Comparison of ENCODE assay signal across 21 cellular contexts in genomic region chr9:88577256-88577655, GRCh38. TPM values are rescaled to one million over a fixed set of nuclear protein-coding genes. Genes with fewer than 3 reads are reported as not detected.
A peak's percentile ranks its signal among the peaks of the same experiment; 100 is the strongest.
DNase-seq lines count a peak whose midpoint lies in the region; ATAC-seq and TF ChIP-seq lines count a peak whose summit lies in the region.
"Had no signal": no experiment of that assay in that cellular context is flagged by ENCODE, and none has a peak within 500 bp of the region (broad histone marks: within the 10 kb centered on the region; RNA-seq: fewer than 3 reads in every experiment).

No MANE protein-coding gene starts in this region.

- H4K8ac ChIP-seq in IMR-90 (ENCODE audit: low read depth in 2 of 2, low read length in 2 of 2) = no peak overlapping the region

- H2BK15ac ChIP-seq in IMR-90 (ENCODE audit: low read depth, low read length) = no peak overlapping the region

- no peak for ATAC-seq in IMR-90 (ENCODE audit: low read depth)

- no peak overlapping the region for H2AK9ac ChIP-seq in IMR-90 (replicated peaks; ENCODE audit: low read depth, low read length, poor library complexity)

- H3K9me3 ChIP-seq in HEK293 (ENCODE audit: control insufficient read depth, insufficient read depth, low read depth, low read length) (no peaks in the 10 kb centered on the region), IMR-90 (ENCODE audit: control insufficient read depth, insufficient read depth, low read length) (no peaks in the 10 kb centered on the region), osteoblast (ENCODE audit: low read depth, low read length) (no peaks in the 10 kb centered on the region)
- H3K9me3 ChIP-seq: BE2C had no signal

- H2BK120ac ChIP-seq in IMR-90 (ENCODE audit: low read depth, low read length) = no peak overlapping the region; the same call in 1 of the 2 replicates

- in situ Hi-C loops in IMR-90 (cut with MboI; ENCODE audit: low sequenced_read_pairs) = loop anchor here (10.0 kb wide), 4 partner anchors 182 to 612 kb away; no protein-coding TSS in a partner anchor

- H2AFZ ChIP-seq in IMR-90 (replicated peaks; ENCODE audit: low read length, poor library complexity) = no peak overlapping the region
- H2AFZ ChIP-seq in osteoblast (ENCODE audit: low read length) = no peak overlapping the region

- intact Hi-C loops in IMR-90 (cut with micrococcal nuclease) = loop anchor here (5.0 to 10.0 kb wide), 4 partner anchors 100 to 625 kb away; no protein-coding TSS in a partner anchor

- no peaks in the 10 kb centered on the region for H4K20me1 ChIP-seq in IMR-90 (ENCODE audit: insufficient read depth, low read length)
- H4K20me1 ChIP-seq in osteoblast (ENCODE audit: insufficient read depth, low read length) = no peaks in the 10 kb centered on the region

- H3K4me1 ChIP-seq in HEK293 (ENCODE audit: control insufficient read depth, insufficient read depth, low read length) = no peaks in the 10 kb centered on the region
- H3K4me1 ChIP-seq in IMR-90 (ENCODE audit: control insufficient read depth, insufficient read depth, low read length) = peaks cover 3% of the 10 kb centered on the region; the same call in 1 of the 2 replicates
- no peaks in the 10 kb centered on the region for H3K4me1 ChIP-seq in osteoblast (ENCODE audit: insufficient read depth, low read length)
- H3K4me1 ChIP-seq: BE2C had no signal

- no peak overlapping the region; the same call in 1 of the 2 replicates for H4K91ac ChIP-seq in IMR-90 (ENCODE audit: insufficient read depth, low read depth, low read length)

- H3K27me3 ChIP-seq in IMR-90 (ENCODE audit: control insufficient read depth, insufficient read depth, low read length) = no peaks in the 10 kb centered on the region
- H3K27me3 ChIP-seq in osteoblast (ENCODE audit: insufficient read depth, low read length) = no peaks in the 10 kb centered on the region
- H3K27me3 ChIP-seq: BE2C had no signal

- H2AK5ac ChIP-seq in IMR-90 (ENCODE audit: low read depth, low read length) = peak overlapping the region; percentile 51; the same call in 1 of the 2 replicates

- H3K36me3 ChIP-seq in HEK293 (ENCODE audit: control insufficient read depth in 2 of 2, insufficient read depth in 1 of 2, low read length in 2 of 2) = no peaks in the 10 kb centered on the region
- H3K36me3 ChIP-seq in IMR-90 (ENCODE audit: control insufficient read depth, insufficient read depth, low read length) = no peaks in the 10 kb centered on the region
- no peaks in the 10 kb centered on the region for H3K36me3 ChIP-seq in osteoblast (ENCODE audit: insufficient read depth, low read length)
- H3K36me3 ChIP-seq: BE2C had no signal

- no peak for TF ChIP-seq RAD21 in IMR-90 (IDR thresholded peaks at IDR 0.05; ENCODE audit: low read length)

- H3K27ac ChIP-seq in HEK293 (ENCODE audit: extremely low read depth, low read depth, low read length) (no peak overlapping the region), IMR-90 (ENCODE audit: insufficient read depth, low read length) (no peak overlapping the region), coronary artery (no peak overlapping the region), osteoblast (ENCODE audit: low read depth, low read length) (no peak overlapping the region)
- H3K27ac ChIP-seq: HL-60 had no signal

- TF ChIP-seq CTCF in HEK293 (tag by site-specific recombination; IDR thresholded peaks at IDR 0.05) = no peak
- TF ChIP-seq CTCF in IMR-90 (conservative IDR thresholded peaks at IDR 0.05; ENCODE audit: low read depth, low read length) = no peak
- no peak for TF ChIP-seq CTCF in coronary artery (IDR thresholded peaks at IDR 0.05)
- no peak for TF ChIP-seq CTCF in osteoblast (IDR thresholded peaks at IDR 0.05; ENCODE audit: extremely low read depth, low read depth, low read length)

- POLR2A ChIA-PET in HEK293 (lab: Yijun Ruan, JAX) (no interaction called here), IMR-90 (lab: Charles Lee; ENCODE audit: unreplicated experiment) (no interaction called here)

- no peak overlapping the region for H3K14ac ChIP-seq in IMR-90 (replicated peaks; ENCODE audit: low read depth, low read length)

- H2BK20ac ChIP-seq in IMR-90 (ENCODE audit: low read depth, low read length) = 0 out of 2 replicates have a peak overlapping the region, but pooled peaks have one; percentile 48

- H3K56ac ChIP-seq in IMR-90 (ENCODE audit: extremely low read depth, insufficient read depth, low read length) = no peak overlapping the region

- no peak overlapping the region for H4K5ac ChIP-seq in IMR-90 (ENCODE audit: low read depth, low read length)

- H3K4me3 ChIP-seq in HEK293 (ENCODE audit: low read depth, low read length) (no peak overlapping the region), IMR-90 (ENCODE audit: insufficient read depth, low read depth, low read length) (no peak overlapping the region), coronary artery (no peak overlapping the region), osteoblast (ENCODE audit: insufficient read depth, low read length) (no peak overlapping the region)
- H3K4me3 ChIP-seq: GM23338 had no signal

- H2BK5ac ChIP-seq in IMR-90 (ENCODE audit: low read depth, low read length, poor library complexity, severe bottlenecking) = no peak overlapping the region

- no TSS peak for BruUV-seq in IMR-90 (replicated peaks; lab: Mats Ljungman, UMichigan)

- no peaks in the 10 kb centered on the region for H3K9me1 ChIP-seq in IMR-90 (ENCODE audit: insufficient read depth, low read length)

- H3K9ac ChIP-seq in IMR-90 (ENCODE audit: low read depth, low read length) = no peak overlapping the region

- H3K4me2 ChIP-seq in IMR-90 (ENCODE audit: low read depth, low read length) = no peak overlapping the region
- H3K4me2 ChIP-seq in osteoblast (ENCODE audit: insufficient read depth, low read length) = no peak overlapping the region
- H3K4me2 ChIP-seq: GM23338 had no signal

- H3K18ac ChIP-seq in IMR-90 (ENCODE audit: low read depth, low read length) = no peak overlapping the region

- H3K4ac ChIP-seq in IMR-90 (ENCODE audit: low read depth, low read length) = peak overlapping the region; percentile 5

- TF ChIP-seq POLR2A in IMR-90 (IDR thresholded peaks at IDR 0.05; ENCODE audit: low read depth, low read length) (no peak), erythroblast (IDR thresholded peaks at IDR 0.05; ENCODE audit: low read length) (no peak)

- WGBS in IMR-90 (ENCODE audit: extremely low coverage in 2 of 2, insufficient read length in 1 of 2), 2 experiments = 100% methylated on average over 1 of the region's 6 CpGs; no CpG with 5 or more reads in 1 of the 2 experiments

- CTCF ChIA-PET in HEK293 (lab: Yijun Ruan, JAX) (interaction anchor here (1.3 kb wide), 1 partner anchor 16 kb away, joined by 4 read pairs; no protein-coding TSS in a partner anchor), IMR-90 (lab: Yijun Ruan, JAX) (no interaction called here)

- no peaks in the 10 kb centered on the region for H3K79me1 ChIP-seq in IMR-90 (ENCODE audit: low read depth in 1 of 2, low read length in 2 of 2)

- H3K79me2 ChIP-seq in osteoblast (ENCODE audit: insufficient read depth, low read length) = no peaks in the 10 kb centered on the region

- dilution Hi-C loops in IMR-90 (cut with HindIII; ENCODE audit: low sequenced_read_pairs, unreplicated experiment) = no loop called here

- no peak overlapping the region for H3K23ac ChIP-seq in IMR-90 (ENCODE audit: low read depth, low read length)

- DNase-seq in IMR-90 (no peak), coronary artery (ENCODE audit: low spot score) (peak; percentile 52), osteoblast (ENCODE audit: insufficient read length, low spot score, missing footprints) (peak; percentile 42), activated T-cell treated with anti-CD3 and anti-CD28 coated beads for 4 hours (no peak), erythroblast (lab: John Stamatoyannopoulos, UW) (no peak), activated gamma-delta T cell treated with Interleukin-2 at 50 U/mL for 16 hours (no peak)
- DNase-seq: ACHN; BE2C; C1 segment of cervical spinal cord; CD4-positive, CD25-positive, alpha-beta regulatory T cell; CD8-positive, alpha-beta memory T cell; COR-L47; DMS 273 treated with DMSO at 0.1 percent for 48 hours; DMS53; DND-41; EL; HCEC 1CT; HFFc6 had no signal

TF ChIP-seq in HEK293, 187 proteins besides CTCF, POLR2A, EP300 and RAD21:
- TF ChIP-seq, protein P1, sequence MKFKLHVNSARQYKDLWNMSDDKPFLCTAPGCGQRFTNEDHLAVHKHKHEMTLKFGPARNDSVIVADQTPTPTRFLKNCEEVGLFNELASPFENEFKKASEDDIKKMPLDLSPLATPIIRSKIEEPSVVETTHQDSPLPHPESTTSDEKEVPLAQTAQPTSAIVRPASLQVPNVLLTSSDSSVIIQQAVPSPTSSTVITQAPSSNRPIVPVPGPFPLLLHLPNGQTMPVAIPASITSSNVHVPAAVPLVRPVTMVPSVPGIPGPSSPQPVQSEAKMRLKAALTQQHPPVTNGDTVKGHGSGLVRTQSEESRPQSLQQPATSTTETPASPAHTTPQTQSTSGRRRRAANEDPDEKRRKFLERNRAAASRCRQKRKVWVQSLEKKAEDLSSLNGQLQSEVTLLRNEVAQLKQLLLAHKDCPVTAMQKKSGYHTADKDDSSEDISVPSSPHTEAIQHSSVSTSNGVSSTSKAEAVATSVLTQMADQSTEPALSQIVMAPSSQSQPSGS (tag by site-specific recombination; IDR thresholded peaks at IDR 0.05; ENCODE audit: low read depth) = no peak
- peak; percentile 86; the same call in 1 of the 2 replicates for TF ChIP-seq ZNF596 (tag by site-specific recombination; IDR thresholded peaks at IDR 0.05)

TF ChIP-seq in IMR-90, 13 proteins besides CTCF, POLR2A, EP300 and RAD21:
- TF ChIP-seq SMC3 (IDR thresholded peaks at IDR 0.05; ENCODE audit: low read depth, low read length) = no peak
- TF ChIP-seq MAFK (IDR thresholded peaks at IDR 0.05; ENCODE audit: low read depth, low read length) = no peak
- TF ChIP-seq MXI1 (IDR thresholded peaks at IDR 0.05; ENCODE audit: borderline replicate concordance, low read depth, low read length) = no peak
- TF ChIP-seq MAZ (IDR thresholded peaks at IDR 0.05; ENCODE audit: borderline replicate concordance, low read depth, low read length) = no peak
- TF ChIP-seq CHD1 (IDR thresholded peaks at IDR 0.05; ENCODE audit: low read depth, low read length) = no peak

RNA-seq across cellular contexts. Expression of gene NXNL2, which starts 42.3 kb away (rescaled TPM):
- total RNA-seq in IMR-90 (2012; rRNA removed) (3.2 and 4.7 TPM in 2 replicates), osteoblast (3.3 and 7.4 TPM in 2 replicates)
- polyA plus RNA-seq in IMR-90 (2012; rRNA removed) = 6.4 and 9.1 TPM in 2 replicates
- 12.3 and 16.6 TPM in 2 replicates for polyA plus RNA-seq in IMR-90 (2012; cell fraction: cytosol; rRNA removed)
- 5.2 and 20.4 TPM in 2 replicates for polyA plus RNA-seq in IMR-90 (2012; cell fraction: nucleus; rRNA removed; ENCODE audit: low replicate concordance)
- total RNA-seq: CD4-positive, CD25-positive, alpha-beta regulatory T cell; CD8-positive, alpha-beta memory T cell had no signal
- polyA plus RNA-seq: CD4-positive, CD25-positive, alpha-beta regulatory T cell; CD8-positive, alpha-beta memory T cell had no signal

Comparison
In these comparisons a context has a peak if more than half of its experiments do, and no peak if none do; other contexts are left out.
1. DNase-seq: peak in coronary artery (single experiment) and osteoblast (single experiment); none in IMR-90 (single experiment), activated T-cell treated with anti-CD3 and anti-CD28 coated beads for 4 hours (single experiment), erythroblast (0 of 2) and activated gamma-delta T cell treated with Interleukin-2 at 50 U/mL for 16 hours (single experiment).